In genomic region chr18:58493516-58494253, GRCh38 we compare ENCODE assay signal across 8 cellular contexts.
DNase-seq lines count a peak whose midpoint lies in the region; ATAC-seq and TF ChIP-seq lines count a peak whose summit lies in the region.

No MANE protein-coding gene starts in this region.

- H3K9me3 ChIP-seq in right lobe of liver = no peaks in the 10 kb centered on the region

- ATAC-seq in HG03196 (IDR thresholded peaks at IDR 0.05; ENCODE audit: unreplicated experiment) (peak; percentile 54), right lobe of liver (peak; percentile 94 to 97 (median 95))
- ATAC-seq in activated CD4-positive, alpha-beta T cell treated with anti-CD3 and anti-CD28 coated beads for 36 hours = peak; percentile 95

- no peak overlapping the region for H3K4me3 Mint-ChIP-seq in activated CD4-positive, alpha-beta T cell treated with anti-CD3 and anti-CD28 coated beads for 36 hours
- no peak overlapping the region for H3K4me3 Mint-ChIP-seq in chondrocyte (ENCODE audit: unreplicated experiment)

- H3K36me3 ChIP-seq in right lobe of liver = no peaks in the 10 kb centered on the region

- peaks cover 9% of the 10 kb centered on the region for H3K4me1 Mint-ChIP-seq in activated CD4-positive, alpha-beta T cell treated with anti-CD3 and anti-CD28 coated beads for 36 hours
- peaks cover 19% of the 10 kb centered on the region for H3K4me1 Mint-ChIP-seq in chondrocyte (ENCODE audit: low read depth)

- no peaks in the 10 kb centered on the region for H3K36me3 Mint-ChIP-seq in activated CD4-positive, alpha-beta T cell treated with anti-CD3 and anti-CD28 coated beads for 36 hours (ENCODE audit: low read depth)
- peaks cover 15% of the 10 kb centered on the region for H3K36me3 Mint-ChIP-seq in chondrocyte (ENCODE audit: low read depth)

- WGBS in right lobe of liver (ENCODE audit: insufficient coverage, low coverage, low lambda C conversion rate, missing lambda C conversion rate) = 20% methylated on average over 17 of the region's 18 CpGs

- POLR2A ChIA-PET in activated CD4-positive, alpha-beta T cell treated with anti-CD3 and anti-CD28 coated beads for 36 hours (lab: Charles Lee) = no interaction called here

- H3K9me3 Mint-ChIP-seq in activated CD4-positive, alpha-beta T cell treated with anti-CD3 and anti-CD28 coated beads for 36 hours (ENCODE audit: low read depth) = no peaks in the 10 kb centered on the region
- H3K9me3 Mint-ChIP-seq in chondrocyte (ENCODE audit: low read depth) = no peaks in the 10 kb centered on the region

- peak; percentile 96 for TF ChIP-seq CTCF in chondrocyte (IDR thresholded peaks at IDR 0.05)
- TF ChIP-seq CTCF in right lobe of liver (IDR thresholded peaks at IDR 0.05) = peak; percentile 80 to 93 (median 86)

- peak overlapping the region in 1 of 3 donors; percentile 31 for H3K27ac ChIP-seq in right lobe of liver

- intact Hi-C loops in activated CD4-positive, alpha-beta T cell treated with anti-CD3 and anti-CD28 coated beads for 36 hours (cut with DNase I, micrococcal nuclease) = loop anchor here (1.0 to 10.0 kb wide), 6 partner anchors 55 to 609 kb away; no protein-coding TSS in a partner anchor
- intact Hi-C loops in right lobe of liver (cut with DNase I) = loop anchor here in 1 of 2 donors (10.0 kb wide), 1 partner anchor 271 kb away; no protein-coding TSS in a partner anchor

- no peak for TF ChIP-seq POLR2A in right lobe of liver (IDR thresholded peaks at IDR 0.05)

- H3K4me1 ChIP-seq in right lobe of liver = peaks cover 0 to 9% (median 0%) of the 10 kb centered on the region in 4 donors

- H3K27ac Mint-ChIP-seq in activated CD4-positive, alpha-beta T cell treated with anti-CD3 and anti-CD28 coated beads for 36 hours = no peak overlapping the region
- H3K27ac Mint-ChIP-seq in chondrocyte (ENCODE audit: unreplicated experiment) = peak overlapping the region; percentile 82

- no peaks in the 10 kb centered on the region for H3K27me3 ChIP-seq in right lobe of liver

- CTCF ChIA-PET in activated CD4-positive, alpha-beta T cell treated with anti-CD3 and anti-CD28 coated beads for 36 hours (lab: Charles Lee) = interaction anchor here (0.7 to 4.1 kb wide), 12 partner anchors 9 to 303 kb away, joined by 3 to 43 read pairs (median 4); no protein-coding TSS in a partner anchor

- peak; percentile 29 to 61 for DNase-seq in NCI-H524 (lab: John Stamatoyannopoulos, UW)
- no peak for DNase-seq in NCI-H524 treated with DMSO at 0.1 percent for 48 hours (lab: John Stamatoyannopoulos, UW)
- DNase-seq in NCI-H460 (ENCODE audit: extremely low read depth, low read depth) = peak; percentile 73
- DNase-seq in activated CD4-positive, alpha-beta T cell treated with anti-CD3 and anti-CD28 coated beads for 36 hours = peak; percentile 87
- no peak for DNase-seq in chondrocyte (ENCODE audit: low spot score)
- DNase-seq in right lobe of liver = peak; percentile 68 to 81 (median 72)
- DNase-seq in stimulated activated CD4-positive, alpha-beta T cell treated with anti-CD3 and anti-CD28 coated beads, Interleukin-4, amount 100 ng/mL, for 4 hours = peak; percentile 58 to 60

- peaks cover 27% of the 10 kb centered on the region for H3K27me3 Mint-ChIP-seq in activated CD4-positive, alpha-beta T cell treated with anti-CD3 and anti-CD28 coated beads for 36 hours
- no peaks in the 10 kb centered on the region for H3K27me3 Mint-ChIP-seq in chondrocyte (ENCODE audit: low read depth)

- H3K4me3 ChIP-seq in right lobe of liver = no peak overlapping the region

Comparison
In these comparisons a context has a peak if more than half of its experiments do, and no peak if none do; other contexts are left out.
1. DNase-seq: peak in NCI-H524 (2 of 2), NCI-H460 (single experiment), activated CD4-positive, alpha-beta T cell treated with anti-CD3 and anti-CD28 coated beads for 36 hours (single experiment), right lobe of liver (3 of 3) and stimulated activated CD4-positive, alpha-beta T cell treated with anti-CD3 and anti-CD28 coated beads, Interleukin-4, amount 100 ng/mL, for 4 hours (2 of 2); none in NCI-H524 treated with DMSO at 0.1 percent for 48 hours (single experiment) and chondrocyte (single experiment).
2. Peak in every context shown above with its lines, with median percentiles within 50 percentile points of each other: ATAC-seq.